In genomic region chr14:68781161-68782021, GRCh38 we compare ENCODE assay signal across 9 cellular contexts. TPM values are rescaled to one million over a fixed set of nuclear protein-coding genes. Genes with fewer than 3 reads are reported as not detected.
DNase-seq lines count a peak whose midpoint lies in the region; ATAC-seq, FAIRE-seq and TF ChIP-seq lines count a peak whose summit lies in the region.
"Had no signal": no experiment of that assay in that cellular context is flagged by ENCODE, and none has a peak within 500 bp of the region (broad histone marks: within the 10 kb centered on the region; RNA-seq: fewer than 3 reads in every experiment).

No MANE protein-coding gene starts in this region.

- no peaks in the 10 kb centered on the region for H3K9me1 ChIP-seq in endothelial cell of umbilical vein (replicated peaks; ENCODE audit: control insufficient read depth, extremely low read depth, insufficient read depth, low read length)

- H3K27me3 ChIP-seq in CD4-positive, alpha-beta T cell (ENCODE audit: control insufficient read depth, insufficient read depth, low read length), result no peaks in the 10 kb centered on the region
- H3K27me3 ChIP-seq in endothelial cell of umbilical vein (ENCODE audit: control insufficient read depth in 2 of 2, insufficient read depth in 2 of 2, low read length in 2 of 2), result no peaks in the 10 kb centered on the region

- H2AFZ ChIP-seq in endothelial cell of umbilical vein (ENCODE audit: low read depth, low read length), result peak overlapping the region; percentile 70

- peak overlapping the region; percentile 79 for H3K4me3 Mint-ChIP-seq in CD4-positive, alpha-beta T cell
- peak overlapping the region; percentile 46 for H3K4me3 Mint-ChIP-seq in activated CD4-positive, alpha-beta T cell treated with anti-CD3 and anti-CD28 coated beads for 36 hours
- H3K4me3 Mint-ChIP-seq in osteocyte (ENCODE audit: unreplicated experiment), result no peak overlapping the region

- in situ Hi-C loops in G401 (cut with HindIII; ENCODE audit: low sequenced_read_pairs), result no loop called here

- intact Hi-C loops in CD4-positive, alpha-beta T cell (cut with DNase I, micrococcal nuclease), result loop anchor here (1.0 to 10.0 kb wide), 8 partner anchors 8 to 497 kb away; no protein-coding TSS in a partner anchor
- intact Hi-C loops in activated CD4-positive, alpha-beta T cell treated with anti-CD3 and anti-CD28 coated beads for 36 hours (cut with DNase I, micrococcal nuclease), result loop anchor here (1.0 to 5.0 kb wide), 6 partner anchors 12 to 294 kb away; partner anchors contain the start of gene ZFP36L1 (in 1 of the 2)
- intact Hi-C loops in endothelial cell of umbilical vein (cut with micrococcal nuclease), result loop anchor here (2.0 kb wide), 2 partner anchors 53 to 287 kb away; no protein-coding TSS in a partner anchor

- no peak for FAIRE-seq in endothelial cell of umbilical vein (lab: Jason Lieb, UNC)

- H3K27ac Mint-ChIP-seq in CD4-positive, alpha-beta T cell, result peak overlapping the region; percentile 92
- peak overlapping the region; percentile 92 for H3K27ac Mint-ChIP-seq in activated CD4-positive, alpha-beta T cell treated with anti-CD3 and anti-CD28 coated beads for 36 hours
- peak overlapping the region; percentile 79 for H3K27ac Mint-ChIP-seq in osteocyte (ENCODE audit: unreplicated experiment)

- no peak for TF ChIP-seq CTCF in CD4-positive, alpha-beta T cell (IDR thresholded peaks at IDR 0.05)
- TF ChIP-seq CTCF in endothelial cell of umbilical vein (IDR thresholded peaks at IDR 0.05; ENCODE audit: extremely low read depth in 1 of 2, insufficient read depth in 1 of 2, low read depth in 1 of 2, low read length in 2 of 2) (no peak), osteocyte (IDR thresholded peaks at IDR 0.05) (no peak)

- no peak overlapping the region for H3K4me3 ChIP-seq in endothelial cell of umbilical vein (replicated peaks in 1 of 3; ENCODE audit: insufficient read depth in 1 of 3, low read depth in 1 of 3, low read length in 3 of 3)

- peak overlapping the region; percentile 56 for H3K27ac ChIP-seq in CD4-positive, alpha-beta T cell (ENCODE audit: low read depth, low read length)
- H3K27ac ChIP-seq in endothelial cell of umbilical vein (ENCODE audit: insufficient read depth, low read depth, low read length), result peak overlapping the region; percentile 51
- H3K27ac ChIP-seq: HL-60 had no signal

- no peaks in the 10 kb centered on the region for H3K27me3 Mint-ChIP-seq in CD4-positive, alpha-beta T cell
- no peaks in the 10 kb centered on the region for H3K27me3 Mint-ChIP-seq in activated CD4-positive, alpha-beta T cell treated with anti-CD3 and anti-CD28 coated beads for 36 hours
- H3K27me3 Mint-ChIP-seq in osteocyte (ENCODE audit: unreplicated experiment), result no peaks in the 10 kb centered on the region

- no peaks in the 10 kb centered on the region for H3K79me2 ChIP-seq in endothelial cell of umbilical vein (ENCODE audit: control insufficient read depth, insufficient read depth, low read length)

- no peaks in the 10 kb centered on the region for H3K36me3 ChIP-seq in endothelial cell of umbilical vein (ENCODE audit: control insufficient read depth in 2 of 2, extremely low read depth in 1 of 2, insufficient read depth in 2 of 2, low read length in 2 of 2)

- no peaks in the 10 kb centered on the region for H3K9me3 Mint-ChIP-seq in CD4-positive, alpha-beta T cell
- peaks cover 2% of the 10 kb centered on the region for H3K9me3 Mint-ChIP-seq in activated CD4-positive, alpha-beta T cell treated with anti-CD3 and anti-CD28 coated beads for 36 hours (ENCODE audit: low read depth)
- no peaks in the 10 kb centered on the region for H3K9me3 Mint-ChIP-seq in osteocyte (ENCODE audit: unreplicated experiment)

- CTCF ChIA-PET in CD4-positive, alpha-beta T cell (lab: Charles Lee), result interaction anchor here (0.6 to 4.2 kb wide), 12 partner anchors 9 to 837 kb away, joined by 3 to 36 read pairs (median 4); partner anchors contain the start of gene ZFP36L1
- CTCF ChIA-PET in activated CD4-positive, alpha-beta T cell treated with anti-CD3 and anti-CD28 coated beads for 36 hours (lab: Charles Lee), result interaction anchor here (0.6 to 3.0 kb wide), 18 partner anchors 8 to 505 kb away, joined by 3 to 19 read pairs (median 4); no protein-coding TSS in a partner anchor
- CTCF ChIA-PET in endothelial cell of umbilical vein (lab: Charles Lee), result interaction anchor here (0.9 kb wide), 1 partner anchor 67 kb away, joined by 4 read pairs; no protein-coding TSS in a partner anchor

- H4K20me1 ChIP-seq in endothelial cell of umbilical vein (replicated peaks; ENCODE audit: control insufficient read depth, extremely low read depth, insufficient read depth, low read length), result no peaks in the 10 kb centered on the region

- H3K36me3 Mint-ChIP-seq in CD4-positive, alpha-beta T cell (ENCODE audit: low read depth), result peaks cover 5% of the 10 kb centered on the region
- no peaks in the 10 kb centered on the region for H3K36me3 Mint-ChIP-seq in activated CD4-positive, alpha-beta T cell treated with anti-CD3 and anti-CD28 coated beads for 36 hours (ENCODE audit: low read depth)
- no peaks in the 10 kb centered on the region for H3K36me3 Mint-ChIP-seq in osteocyte (ENCODE audit: unreplicated experiment)

- H3K4me2 ChIP-seq in endothelial cell of umbilical vein (ENCODE audit: insufficient read depth, low read length), result no peak overlapping the region

- DNase-seq in CD4-positive, alpha-beta T cell, result peak; percentile 56 to 72 (median 65)
- peak; percentile 75 for DNase-seq in activated CD4-positive, alpha-beta T cell treated with anti-CD3 and anti-CD28 coated beads for 36 hours
- DNase-seq in endothelial cell of umbilical vein (ENCODE audit: low read depth, low spot score) (no peak), osteocyte (ENCODE audit: extremely low spot score, unreplicated experiment) (no peak), DMS79 (lab: John Stamatoyannopoulos, UW) (no peak), hippocampal formation (lab: John Stamatoyannopoulos, UW) (no peak), G401 (ENCODE audit: low spot score) (no peak)

- no peak overlapping the region for H3K9ac ChIP-seq in endothelial cell of umbilical vein (replicated peaks; ENCODE audit: extremely low read depth, insufficient read depth, low read length)

- H3K4me1 ChIP-seq in endothelial cell of umbilical vein (ENCODE audit: control insufficient read depth, extremely low read depth, insufficient read depth, low read length), result peaks cover 44% of the 10 kb centered on the region

- no peak for TF ChIP-seq POLR2A in endothelial cell of umbilical vein (IDR thresholded peaks at IDR 0.05; ENCODE audit: low read depth, low read length)

- BruUV-seq in endothelial cell of umbilical vein (replicated peaks; lab: Mats Ljungman, UMichigan), result no TSS peak

- POLR2A ChIA-PET in CD4-positive, alpha-beta T cell (lab: Charles Lee), result interaction anchor here (0.6 to 15.8 kb wide), 35 partner anchors 9 to 534 kb away, joined by 3 to 816 read pairs (median 4); partner anchors contain the start of gene ZFP36L1
- POLR2A ChIA-PET in activated CD4-positive, alpha-beta T cell treated with anti-CD3 and anti-CD28 coated beads for 36 hours (lab: Charles Lee), result interaction anchor here (1.1 to 3.4 kb wide), 7 partner anchors 9 to 118 kb away, joined by 3 to 39 read pairs (median 6); partner anchors contain the start of gene ZFP36L1
- POLR2A ChIA-PET in endothelial cell of umbilical vein (lab: Charles Lee), result interaction anchor here (0.6 to 2.9 kb wide), 3 partner anchors 12 to 533 kb away, joined by 3 to 14 read pairs (median 6); partner anchors contain the start of gene ZFP36L1

- peaks cover 80% of the 10 kb centered on the region for H3K4me1 Mint-ChIP-seq in CD4-positive, alpha-beta T cell (ENCODE audit: low read depth)
- peaks cover 82% of the 10 kb centered on the region for H3K4me1 Mint-ChIP-seq in activated CD4-positive, alpha-beta T cell treated with anti-CD3 and anti-CD28 coated beads for 36 hours
- peaks cover 33% of the 10 kb centered on the region for H3K4me1 Mint-ChIP-seq in osteocyte (ENCODE audit: unreplicated experiment)

- H3K9me3 ChIP-seq in CD4-positive, alpha-beta T cell (ENCODE audit: control insufficient read depth, low read length), result no peaks in the 10 kb centered on the region
- no peaks in the 10 kb centered on the region for H3K9me3 ChIP-seq in endothelial cell of umbilical vein (replicated peaks; ENCODE audit: control insufficient read depth, insufficient read depth, low read length)

- dilution Hi-C loops in endothelial cell of umbilical vein (cut with MboI; ENCODE audit: extremely low pct_ligation_motif_present, low sequenced_read_pairs), result no loop called here

- ATAC-seq in CD4-positive, alpha-beta T cell (ENCODE audit: poor library complexity), result peak; percentile 54
- ATAC-seq in activated CD4-positive, alpha-beta T cell treated with anti-CD3 and anti-CD28 coated beads for 36 hours, result peak; percentile 40
- no peak for ATAC-seq in GM18907 (IDR thresholded peaks at IDR 0.05; ENCODE audit: unreplicated experiment)

TF ChIP-seq in endothelial cell of umbilical vein, 7 proteins besides CTCF, POLR2A, EP300 and RAD21:
- TF ChIP-seq POLR2AphosphoS5 (IDR thresholded peaks at IDR 0.05; ENCODE audit: insufficient read depth, low read depth, low read length) (no peak), GATA2 (IDR thresholded peaks at IDR 0.05; ENCODE audit: insufficient read depth, insufficient read length, low read depth, low read length) (no peak), EZH2 (IDR thresholded peaks at IDR 0.05; ENCODE audit: borderline replicate concordance, low read depth, low read length, severe bottlenecking) (no peak), FOS (IDR thresholded peaks at IDR 0.05; ENCODE audit: borderline replicate concordance, insufficient read depth, low read length) (no peak), MAX (IDR thresholded peaks at IDR 0.05; ENCODE audit: insufficient read depth, insufficient read length) (no peak), MYC (IDR thresholded peaks at IDR 0.05; ENCODE audit: low read depth, low read length) (no peak), JUN (IDR thresholded peaks at IDR 0.05; ENCODE audit: borderline replicate concordance, insufficient read depth, insufficient read length, low read depth) (no peak)

RNA-seq across cellular contexts. Expression of gene ZFP36L1, which starts 11.5 kb away (rescaled TPM):
- 100 to 1,000 TPM; 254 to 258 TPM for total RNA-seq in CD4-positive, alpha-beta T cell
- total RNA-seq in activated CD4-positive, alpha-beta T cell treated with anti-CD3 and anti-CD28 coated beads for 36 hours, result 10 to 100 TPM; 72.1 to 96.9 TPM
- total RNA-seq in endothelial cell of umbilical vein (89.6 and 91.3 TPM in 2 replicates), osteocyte (311 and 352 TPM in 2 replicates)
- 46.0 and 63.3 TPM in 2 replicates for polyA plus RNA-seq in endothelial cell of umbilical vein
- polyA plus RNA-seq in endothelial cell of umbilical vein (2011; cell fraction: cytosol; rRNA removed), result 50.0 and 63.4 TPM in 2 replicates
- polyA plus RNA-seq in endothelial cell of umbilical vein (2011; cell fraction: nucleus; rRNA removed), result 22.0 and 22.8 TPM in 2 replicates
- polyA plus RNA-seq in endothelial cell of umbilical vein (2012), result 52.4 and 76.4 TPM in 2 replicates
- polyA minus RNA-seq in endothelial cell of umbilical vein, result 16.9 and 24.7 TPM in 2 replicates
- polyA minus RNA-seq in endothelial cell of umbilical vein (2011; cell fraction: cytosol; rRNA and poly(A)+ RNA removed), result 34.5 TPM
- 15.7 and 25.6 TPM in 2 replicates for polyA minus RNA-seq in endothelial cell of umbilical vein (2011; cell fraction: nucleus; rRNA and poly(A)+ RNA removed)
- 7.8 and 28.6 TPM in 2 replicates for total RNA-seq in G401 (2014; rRNA removed; shearing (Covaris generic))

Comparison
In these comparisons a context has a peak if more than half of its experiments do, and no peak if none do; other contexts are left out.
1. DNase-seq: peak in CD4-positive, alpha-beta T cell (10 of 10) and activated CD4-positive, alpha-beta T cell treated with anti-CD3 and anti-CD28 coated beads for 36 hours (single experiment); none in endothelial cell of umbilical vein (single experiment), osteocyte (single experiment), DMS79 (single experiment), hippocampal formation (0 of 2) and G401 (single experiment).
2. Peak in every context shown above with its lines, with median percentiles within 50 percentile points of each other: H3K27ac Mint-ChIP-seq.